29 cellular contexts compared by ENCODE assay signal in the genomic region with DNA sequence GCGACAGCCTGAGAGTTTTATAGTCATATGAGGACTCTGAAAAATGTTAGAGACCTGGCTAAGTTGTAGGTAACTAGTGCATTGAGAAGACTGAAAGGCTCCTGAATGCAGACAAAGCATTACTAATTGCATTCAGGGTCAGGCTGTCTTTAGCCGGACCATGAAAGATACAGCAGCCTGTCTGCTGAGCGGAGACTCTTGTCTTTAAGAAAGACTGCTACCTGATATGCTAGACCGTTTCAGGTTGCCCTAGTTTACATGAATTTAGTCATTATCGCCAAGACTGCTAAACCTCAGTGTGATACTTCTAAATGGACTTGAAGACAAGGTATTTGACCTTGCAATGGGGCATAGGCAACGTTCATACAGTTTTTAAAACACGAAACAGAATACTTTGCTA.
"Had no signal": no experiment of that assay in that cellular context is flagged by ENCODE, and none has a peak within 500 bp of the region (broad histone marks: within the 10 kb centered on the region; RNA-seq: fewer than 3 reads in every experiment).

No MANE protein-coding gene starts in this region.

- H3K4me3 ChIP-seq: ascending aorta, gastrocnemius medialis, hepatocyte, pancreas, right atrium auricular region, spleen, tibial nerve had no signal

- H2AFZ ChIP-seq: hepatocyte had no signal

- H3K4me2 ChIP-seq: hepatocyte had no signal

- H3K4me3 Mint-ChIP-seq: activated CD4-positive, alpha-beta memory T cell treated with anti-CD3 and anti-CD28 coated beads, Interleukin-2, amount 10 ng/mL, durations not matched to agents 7 days and 5 days; activated CD4-positive, alpha-beta T cell treated with anti-CD3 and anti-CD28 coated beads, Interleukin-2, amount 10 ng/mL, durations not matched to agents 24 days and 14 days; activated naive CD4-positive, alpha-beta T cell treated with anti-CD3 and anti-CD28 coated beads, Interleukin-2, amount 10 ng/mL, durations not matched to agents 7 days and 5 days; activated naive CD8-positive, alpha-beta T cell treated with anti-CD3 and anti-CD28 coated beads, Interleukin-2, amount 10 ng/mL, durations not matched to agents 7 days and 5 days; activated T-cell treated with anti-CD3 and anti-CD28 coated beads, Interleukin-2, amount 50 U/mL, for 24 hours; brain; effector memory CD8-positive, alpha-beta T cell; natural killer cell; T-helper 17 cell had no signal

- H3K36me3 Mint-ChIP-seq: activated naive CD4-positive, alpha-beta T cell treated with anti-CD3 and anti-CD28 coated beads, Interleukin-2, amount 10 ng/mL, durations not matched to agents 7 days and 5 days; natural killer cell had no signal

- FAIRE-seq: keratinocyte, pancreas had no signal

- H3K4me1 Mint-ChIP-seq: activated naive CD4-positive, alpha-beta T cell treated with anti-CD3 and anti-CD28 coated beads, Interleukin-2, amount 10 ng/mL, durations not matched to agents 7 days and 5 days had no signal

- H3K27ac Mint-ChIP-seq: activated CD4-positive, alpha-beta memory T cell treated with anti-CD3 and anti-CD28 coated beads, Interleukin-2, amount 10 ng/mL, durations not matched to agents 7 days and 5 days; activated CD4-positive, alpha-beta T cell treated with anti-CD3 and anti-CD28 coated beads, Interleukin-2, amount 10 ng/mL, durations not matched to agents 24 days and 14 days; activated naive CD4-positive, alpha-beta T cell treated with anti-CD3 and anti-CD28 coated beads, Interleukin-2, amount 10 ng/mL, durations not matched to agents 7 days and 5 days; activated naive CD8-positive, alpha-beta T cell treated with anti-CD3 and anti-CD28 coated beads, Interleukin-2, amount 10 ng/mL, durations not matched to agents 7 days and 5 days; activated T-cell treated with anti-CD3 and anti-CD28 coated beads, Interleukin-2, amount 50 U/mL, for 24 hours; effector memory CD8-positive, alpha-beta T cell; natural killer cell; T-helper 17 cell had no signal

- H3K9me3 Mint-ChIP-seq: activated CD4-positive, alpha-beta memory T cell treated with anti-CD3 and anti-CD28 coated beads, Interleukin-2, amount 10 ng/mL, durations not matched to agents 7 days and 5 days; activated CD4-positive, alpha-beta T cell treated with anti-CD3 and anti-CD28 coated beads, Interleukin-2, amount 10 ng/mL, durations not matched to agents 24 days and 14 days; activated naive CD4-positive, alpha-beta T cell treated with anti-CD3 and anti-CD28 coated beads, Interleukin-2, amount 10 ng/mL, durations not matched to agents 7 days and 5 days; activated naive CD8-positive, alpha-beta T cell treated with anti-CD3 and anti-CD28 coated beads, Interleukin-2, amount 10 ng/mL, durations not matched to agents 7 days and 5 days; activated T-cell treated with anti-CD3 and anti-CD28 coated beads, Interleukin-2, amount 50 U/mL, for 24 hours; brain; effector memory CD8-positive, alpha-beta T cell; natural killer cell had no signal

- H3K9me3 ChIP-seq: ascending aorta, gastrocnemius medialis, pancreas, right atrium auricular region, spleen, tibial nerve had no signal

- H3K27me3 ChIP-seq: ascending aorta, gastrocnemius medialis, hepatocyte, pancreas, right atrium auricular region, tibial nerve had no signal

- H3K27me3 Mint-ChIP-seq: activated CD4-positive, alpha-beta memory T cell treated with anti-CD3 and anti-CD28 coated beads, Interleukin-2, amount 10 ng/mL, durations not matched to agents 7 days and 5 days; activated naive CD4-positive, alpha-beta T cell treated with anti-CD3 and anti-CD28 coated beads, Interleukin-2, amount 10 ng/mL, durations not matched to agents 7 days and 5 days; activated naive CD8-positive, alpha-beta T cell treated with anti-CD3 and anti-CD28 coated beads, Interleukin-2, amount 10 ng/mL, durations not matched to agents 7 days and 5 days; activated T-cell treated with anti-CD3 and anti-CD28 coated beads, Interleukin-2, amount 50 U/mL, for 24 hours; brain; effector memory CD8-positive, alpha-beta T cell; T-helper 17 cell had no signal

- H3K27ac ChIP-seq: ascending aorta, hepatocyte, pancreas, right atrium auricular region, spleen, tibial nerve, WERI-Rb-1 had no signal

- DNase-seq: activated CD4-positive, alpha-beta memory T cell treated with anti-CD3 and anti-CD28 coated beads, Interleukin-2, amount 10 ng/mL, durations not matched to agents 7 days and 5 days; activated CD4-positive, alpha-beta T cell treated with anti-CD3 and anti-CD28 coated beads, Interleukin-2, amount 10 ng/mL, durations not matched to agents 24 days and 14 days; activated CD4-positive, CD25-positive, alpha-beta regulatory T cell treated with anti-CD3 and anti-CD28 coated beads, Interleukin-2, amount 50 U/mL, for 72 hours; activated CD8-positive, alpha-beta memory T cell treated with anti-CD3 and anti-CD28 coated beads, Interleukin-2, amount 50 U/mL, for 48 hours; activated gamma-delta T cell; activated naive CD4-positive, alpha-beta T cell treated with anti-CD3 and anti-CD28 coated beads, Interleukin-2, amount 10 ng/mL, durations not matched to agents 7 days and 5 days; activated naive CD8-positive, alpha-beta T cell treated with anti-CD3 and anti-CD28 coated beads, Interleukin-2, amount 10 ng/mL, durations not matched to agents 7 days and 5 days; activated T-cell treated with anti-CD3 and anti-CD28 coated beads, Interleukin-2, amount 50 U/mL, for 24 hours; caudate nucleus; cortex of kidney; effector memory CD8-positive, alpha-beta T cell; erythroblast; gastrocnemius medialis; left cardiac atrium; mammary epithelial cell; natural killer cell; pancreas; spleen; stimulated activated CD4-positive, alpha-beta T cell treated with anti-CD3 and anti-CD28 coated beads, Interleukin-2, amount 100 ng/mL, for 48 hours; stimulated activated naive CD4-positive, alpha-beta T cell treated with Interleukin-2 at 50 U/mL for 16 hours; T-helper 17 cell; T1000; WERI-Rb-1 had no signal

- ATAC-seq: effector memory CD8-positive, alpha-beta T cell; left cardiac atrium; natural killer cell; pancreas; T-helper 17 cell had no signal

- H3K36me3 ChIP-seq: gastrocnemius medialis had no signal
